Comparison of ENCODE assay signal across 1 cellular context in the genomic region with DNA sequence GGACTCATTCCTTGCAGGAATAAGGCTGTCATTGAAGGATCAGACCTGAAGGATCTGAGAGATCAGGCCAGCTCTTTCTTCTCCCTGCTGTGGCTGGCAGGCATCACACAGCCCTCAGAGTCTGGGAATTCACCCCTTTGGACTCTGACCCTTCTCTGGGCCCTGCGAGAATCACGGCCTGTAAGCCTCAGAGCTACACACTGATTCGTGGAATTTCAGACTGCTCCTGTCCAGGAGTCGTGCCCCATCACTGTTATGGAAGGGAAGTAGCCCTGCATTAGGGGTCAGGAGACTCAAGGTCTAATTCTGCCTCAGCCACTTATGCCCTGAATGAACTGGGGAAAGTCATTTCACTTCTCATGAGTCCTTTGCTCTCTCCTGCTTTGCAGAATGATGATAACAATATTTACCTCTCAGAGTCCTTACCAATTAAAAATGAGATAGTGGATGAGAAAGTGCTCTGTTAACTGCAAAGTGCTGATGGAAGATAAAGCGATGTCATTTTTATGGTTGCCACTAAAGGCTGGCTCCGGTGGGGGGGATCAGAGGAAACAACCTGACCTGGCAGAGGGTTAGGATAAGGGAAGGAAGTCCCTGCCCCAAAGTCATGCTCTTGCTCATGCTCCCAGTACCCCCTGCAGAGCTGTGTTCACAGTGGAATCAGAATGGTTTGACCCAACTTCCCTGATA.
TF ChIP-seq lines count a peak whose summit lies in the region.

No MANE protein-coding gene starts in this region.

TF ChIP-seq in HEK293, 187 proteins besides CTCF, POLR2A, EP300 and RAD21 (continued from another document and continues in another):
- TF ChIP-seq, protein P1, sequence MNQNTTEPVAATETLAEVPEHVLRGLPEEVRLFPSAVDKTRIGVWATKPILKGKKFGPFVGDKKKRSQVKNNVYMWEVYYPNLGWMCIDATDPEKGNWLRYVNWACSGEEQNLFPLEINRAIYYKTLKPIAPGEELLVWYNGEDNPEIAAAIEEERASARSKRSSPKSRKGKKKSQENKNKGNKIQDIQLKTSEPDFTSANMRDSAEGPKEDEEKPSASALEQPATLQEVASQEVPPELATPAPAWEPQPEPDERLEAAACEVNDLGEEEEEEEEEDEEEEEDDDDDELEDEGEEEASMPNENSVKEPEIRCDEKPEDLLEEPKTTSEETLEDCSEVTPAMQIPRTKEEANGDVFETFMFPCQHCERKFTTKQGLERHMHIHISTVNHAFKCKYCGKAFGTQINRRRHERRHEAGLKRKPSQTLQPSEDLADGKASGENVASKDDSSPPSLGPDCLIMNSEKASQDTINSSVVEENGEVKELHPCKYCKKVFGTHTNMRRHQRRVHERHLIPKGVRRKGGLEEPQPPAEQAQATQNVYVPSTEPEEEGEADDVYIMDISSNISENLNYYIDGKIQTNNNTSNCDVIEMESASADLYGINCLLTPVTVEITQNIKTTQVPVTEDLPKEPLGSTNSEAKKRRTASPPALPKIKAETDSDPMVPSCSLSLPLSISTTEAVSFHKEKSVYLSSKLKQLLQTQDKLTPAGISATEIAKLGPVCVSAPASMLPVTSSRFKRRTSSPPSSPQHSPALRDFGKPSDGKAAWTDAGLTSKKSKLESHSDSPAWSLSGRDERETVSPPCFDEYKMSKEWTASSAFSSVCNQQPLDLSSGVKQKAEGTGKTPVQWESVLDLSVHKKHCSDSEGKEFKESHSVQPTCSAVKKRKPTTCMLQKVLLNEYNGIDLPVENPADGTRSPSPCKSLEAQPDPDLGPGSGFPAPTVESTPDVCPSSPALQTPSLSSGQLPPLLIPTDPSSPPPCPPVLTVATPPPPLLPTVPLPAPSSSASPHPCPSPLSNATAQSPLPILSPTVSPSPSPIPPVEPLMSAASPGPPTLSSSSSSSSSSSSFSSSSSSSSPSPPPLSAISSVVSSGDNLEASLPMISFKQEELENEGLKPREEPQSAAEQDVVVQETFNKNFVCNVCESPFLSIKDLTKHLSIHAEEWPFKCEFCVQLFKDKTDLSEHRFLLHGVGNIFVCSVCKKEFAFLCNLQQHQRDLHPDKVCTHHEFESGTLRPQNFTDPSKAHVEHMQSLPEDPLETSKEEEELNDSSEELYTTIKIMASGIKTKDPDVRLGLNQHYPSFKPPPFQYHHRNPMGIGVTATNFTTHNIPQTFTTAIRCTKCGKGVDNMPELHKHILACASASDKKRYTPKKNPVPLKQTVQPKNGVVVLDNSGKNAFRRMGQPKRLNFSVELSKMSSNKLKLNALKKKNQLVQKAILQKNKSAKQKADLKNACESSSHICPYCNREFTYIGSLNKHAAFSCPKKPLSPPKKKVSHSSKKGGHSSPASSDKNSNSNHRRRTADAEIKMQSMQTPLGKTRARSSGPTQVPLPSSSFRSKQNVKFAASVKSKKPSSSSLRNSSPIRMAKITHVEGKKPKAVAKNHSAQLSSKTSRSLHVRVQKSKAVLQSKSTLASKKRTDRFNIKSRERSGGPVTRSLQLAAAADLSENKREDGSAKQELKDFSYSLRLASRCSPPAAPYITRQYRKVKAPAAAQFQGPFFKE (tag by site-specific recombination; IDR thresholded peaks at IDR 0.05; ENCODE audit: borderline replicate concordance), result no peak
- TF ChIP-seq, protein P2, sequence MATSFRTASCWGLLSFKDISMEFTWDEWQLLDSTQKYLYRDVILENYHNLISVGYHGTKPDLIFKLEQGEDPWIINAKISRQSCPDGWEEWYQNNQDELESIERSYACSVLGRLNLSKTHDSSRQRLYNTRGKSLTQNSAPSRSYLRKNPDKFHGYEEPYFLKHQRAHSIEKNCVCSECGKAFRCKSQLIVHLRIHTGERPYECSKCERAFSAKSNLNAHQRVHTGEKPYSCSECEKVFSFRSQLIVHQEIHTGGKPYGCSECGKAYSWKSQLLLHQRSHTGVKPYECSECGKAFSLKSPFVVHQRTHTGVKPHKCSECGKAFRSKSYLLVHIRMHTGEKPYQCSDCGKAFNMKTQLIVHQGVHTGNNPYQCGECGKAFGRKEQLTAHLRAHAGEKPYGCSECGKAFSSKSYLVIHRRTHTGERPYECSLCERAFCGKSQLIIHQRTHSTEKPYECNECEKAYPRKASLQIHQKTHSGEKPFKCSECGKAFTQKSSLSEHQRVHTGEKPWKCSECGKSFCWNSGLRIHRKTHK (tag by site-specific recombination; IDR thresholded peaks at IDR 0.05), result no peak
- TF ChIP-seq ZEB2 (tag by site-specific recombination; IDR thresholded peaks at IDR 0.05), result no peak
- no peak; the same call in 1 of the 2 replicates for TF ChIP-seq ZBTB17 (tag by site-specific recombination; IDR thresholded peaks at IDR 0.05)
- TF ChIP-seq, protein P3, sequence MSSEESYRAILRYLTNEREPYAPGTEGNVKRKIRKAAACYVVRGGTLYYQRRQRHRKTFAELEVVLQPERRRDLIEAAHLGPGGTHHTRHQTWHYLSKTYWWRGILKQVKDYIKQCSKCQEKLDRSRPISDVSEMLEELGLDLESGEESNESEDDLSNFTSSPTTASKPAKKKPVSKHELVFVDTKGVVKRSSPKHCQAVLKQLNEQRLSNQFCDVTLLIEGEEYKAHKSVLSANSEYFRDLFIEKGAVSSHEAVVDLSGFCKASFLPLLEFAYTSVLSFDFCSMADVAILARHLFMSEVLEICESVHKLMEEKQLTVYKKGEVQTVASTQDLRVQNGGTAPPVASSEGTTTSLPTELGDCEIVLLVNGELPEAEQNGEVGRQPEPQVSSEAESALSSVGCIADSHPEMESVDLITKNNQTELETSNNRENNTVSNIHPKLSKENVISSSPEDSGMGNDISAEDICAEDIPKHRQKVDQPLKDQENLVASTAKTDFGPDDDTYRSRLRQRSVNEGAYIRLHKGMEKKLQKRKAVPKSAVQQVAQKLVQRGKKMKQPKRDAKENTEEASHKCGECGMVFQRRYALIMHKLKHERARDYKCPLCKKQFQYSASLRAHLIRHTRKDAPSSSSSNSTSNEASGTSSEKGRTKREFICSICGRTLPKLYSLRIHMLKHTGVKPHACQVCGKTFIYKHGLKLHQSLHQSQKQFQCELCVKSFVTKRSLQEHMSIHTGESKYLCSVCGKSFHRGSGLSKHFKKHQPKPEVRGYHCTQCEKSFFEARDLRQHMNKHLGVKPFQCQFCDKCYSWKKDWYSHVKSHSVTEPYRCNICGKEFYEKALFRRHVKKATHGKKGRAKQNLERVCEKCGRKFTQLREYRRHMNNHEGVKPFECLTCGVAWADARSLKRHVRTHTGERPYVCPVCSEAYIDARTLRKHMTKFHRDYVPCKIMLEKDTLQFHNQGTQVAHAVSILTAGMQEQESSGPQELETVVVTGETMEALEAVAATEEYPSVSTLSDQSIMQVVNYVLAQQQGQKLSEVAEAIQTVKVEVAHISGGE (tag by site-specific recombination; conservative IDR thresholded peaks at IDR 0.05; ENCODE audit: low read depth), result no peak
- TF ChIP-seq KLF10 (tag by site-specific recombination; IDR thresholded peaks at IDR 0.05), result no peak
- no peak for TF ChIP-seq ZNF624 (tag by site-specific recombination; IDR thresholded peaks at IDR 0.05)
- TF ChIP-seq TRIM28 (IDR thresholded peaks at IDR 0.05; ENCODE audit: borderline replicate concordance, low read length), result peak; percentile 23; the same call in 1 of the 2 replicates
- TF ChIP-seq, protein P4, sequence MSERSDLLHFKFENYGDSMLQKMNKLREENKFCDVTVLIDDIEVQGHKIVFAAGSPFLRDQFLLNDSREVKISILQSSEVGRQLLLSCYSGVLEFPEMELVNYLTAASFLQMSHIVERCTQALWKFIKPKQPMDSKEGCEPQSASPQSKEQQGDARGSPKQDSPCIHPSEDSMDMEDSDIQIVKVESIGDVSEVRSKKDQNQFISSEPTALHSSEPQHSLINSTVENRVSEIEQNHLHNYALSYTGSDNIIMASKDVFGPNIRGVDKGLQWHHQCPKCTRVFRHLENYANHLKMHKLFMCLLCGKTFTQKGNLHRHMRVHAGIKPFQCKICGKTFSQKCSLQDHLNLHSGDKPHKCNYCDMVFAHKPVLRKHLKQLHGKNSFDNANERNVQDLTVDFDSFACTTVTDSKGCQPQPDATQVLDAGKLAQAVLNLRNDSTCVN (tag by site-specific recombination; optimal IDR thresholded peaks at IDR 0.05), result no peak
- no peak for TF ChIP-seq YY2 (tag by site-specific recombination; IDR thresholded peaks at IDR 0.05)
- TF ChIP-seq ZNF426 (tag by site-specific recombination; IDR thresholded peaks at IDR 0.05), result no peak
- TF ChIP-seq, protein P5, sequence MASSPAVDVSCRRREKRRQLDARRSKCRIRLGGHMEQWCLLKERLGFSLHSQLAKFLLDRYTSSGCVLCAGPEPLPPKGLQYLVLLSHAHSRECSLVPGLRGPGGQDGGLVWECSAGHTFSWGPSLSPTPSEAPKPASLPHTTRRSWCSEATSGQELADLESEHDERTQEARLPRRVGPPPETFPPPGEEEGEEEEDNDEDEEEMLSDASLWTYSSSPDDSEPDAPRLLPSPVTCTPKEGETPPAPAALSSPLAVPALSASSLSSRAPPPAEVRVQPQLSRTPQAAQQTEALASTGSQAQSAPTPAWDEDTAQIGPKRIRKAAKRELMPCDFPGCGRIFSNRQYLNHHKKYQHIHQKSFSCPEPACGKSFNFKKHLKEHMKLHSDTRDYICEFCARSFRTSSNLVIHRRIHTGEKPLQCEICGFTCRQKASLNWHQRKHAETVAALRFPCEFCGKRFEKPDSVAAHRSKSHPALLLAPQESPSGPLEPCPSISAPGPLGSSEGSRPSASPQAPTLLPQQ (tag by site-specific recombination; IDR thresholded peaks at IDR 0.05), result no peak
- peak; percentile 38; the same call in 1 of the 2 replicates for TF ChIP-seq GLI2 (tag by site-specific recombination; IDR thresholded peaks at IDR 0.05; ENCODE audit: borderline replicate concordance, low read depth)
- no peak for TF ChIP-seq GLIS2 (tag by site-specific recombination; IDR thresholded peaks at IDR 0.05)
- no peak for TF ChIP-seq ZFP3 (tag by site-specific recombination; IDR thresholded peaks at IDR 0.05; ENCODE audit: low read depth)
- no peak for TF ChIP-seq ZNF155 (tag by site-specific recombination; IDR thresholded peaks at IDR 0.05)
- no peak for TF ChIP-seq ZNF311 (tag by site-specific recombination; IDR thresholded peaks at IDR 0.05; ENCODE audit: borderline replicate concordance)
- no peak for TF ChIP-seq ZNF658 (tag by site-specific recombination; IDR thresholded peaks at IDR 0.05)
- no peak for TF ChIP-seq ZNF223 (tag by site-specific recombination; IDR thresholded peaks at IDR 0.05)
- TF ChIP-seq, protein P6, sequence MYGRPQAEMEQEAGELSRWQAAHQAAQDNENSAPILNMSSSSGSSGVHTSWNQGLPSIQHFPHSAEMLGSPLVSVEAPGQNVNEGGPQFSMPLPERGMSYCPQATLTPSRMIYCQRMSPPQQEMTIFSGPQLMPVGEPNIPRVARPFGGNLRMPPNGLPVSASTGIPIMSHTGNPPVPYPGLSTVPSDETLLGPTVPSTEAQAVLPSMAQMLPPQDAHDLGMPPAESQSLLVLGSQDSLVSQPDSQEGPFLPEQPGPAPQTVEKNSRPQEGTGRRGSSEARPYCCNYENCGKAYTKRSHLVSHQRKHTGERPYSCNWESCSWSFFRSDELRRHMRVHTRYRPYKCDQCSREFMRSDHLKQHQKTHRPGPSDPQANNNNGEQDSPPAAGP (tag by site-specific recombination; IDR thresholded peaks at IDR 0.05), result peak; percentile 85
- no peak for TF ChIP-seq ZNF354C (tag by site-specific recombination; IDR thresholded peaks at IDR 0.05; ENCODE audit: borderline replicate concordance, low read depth)
- TF ChIP-seq, protein P7, sequence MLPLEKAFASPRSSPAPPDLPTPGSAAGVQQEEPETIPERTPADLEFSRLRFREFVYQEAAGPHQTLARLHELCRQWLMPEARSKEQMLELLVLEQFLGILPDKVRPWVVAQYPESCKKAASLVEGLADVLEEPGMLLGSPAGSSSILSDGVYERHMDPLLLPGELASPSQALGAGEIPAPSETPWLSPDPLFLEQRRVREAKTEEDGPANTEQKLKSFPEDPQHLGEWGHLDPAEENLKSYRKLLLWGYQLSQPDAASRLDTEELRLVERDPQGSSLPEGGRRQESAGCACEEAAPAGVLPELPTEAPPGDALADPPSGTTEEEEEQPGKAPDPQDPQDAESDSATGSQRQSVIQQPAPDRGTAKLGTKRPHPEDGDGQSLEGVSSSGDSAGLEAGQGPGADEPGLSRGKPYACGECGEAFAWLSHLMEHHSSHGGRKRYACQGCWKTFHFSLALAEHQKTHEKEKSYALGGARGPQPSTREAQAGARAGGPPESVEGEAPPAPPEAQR (tag by site-specific recombination; IDR thresholded peaks at IDR 0.05), result no peak
- no peak for TF ChIP-seq ZBTB48 (tag by site-specific recombination; IDR thresholded peaks at IDR 0.05)
- TF ChIP-seq ZNF792 (tag by site-specific recombination; IDR thresholded peaks at IDR 0.05), result no peak
- no peak for TF ChIP-seq ZNF211 (tag by site-specific recombination; IDR thresholded peaks at IDR 0.05; ENCODE audit: low read depth)
- TF ChIP-seq, protein P8, sequence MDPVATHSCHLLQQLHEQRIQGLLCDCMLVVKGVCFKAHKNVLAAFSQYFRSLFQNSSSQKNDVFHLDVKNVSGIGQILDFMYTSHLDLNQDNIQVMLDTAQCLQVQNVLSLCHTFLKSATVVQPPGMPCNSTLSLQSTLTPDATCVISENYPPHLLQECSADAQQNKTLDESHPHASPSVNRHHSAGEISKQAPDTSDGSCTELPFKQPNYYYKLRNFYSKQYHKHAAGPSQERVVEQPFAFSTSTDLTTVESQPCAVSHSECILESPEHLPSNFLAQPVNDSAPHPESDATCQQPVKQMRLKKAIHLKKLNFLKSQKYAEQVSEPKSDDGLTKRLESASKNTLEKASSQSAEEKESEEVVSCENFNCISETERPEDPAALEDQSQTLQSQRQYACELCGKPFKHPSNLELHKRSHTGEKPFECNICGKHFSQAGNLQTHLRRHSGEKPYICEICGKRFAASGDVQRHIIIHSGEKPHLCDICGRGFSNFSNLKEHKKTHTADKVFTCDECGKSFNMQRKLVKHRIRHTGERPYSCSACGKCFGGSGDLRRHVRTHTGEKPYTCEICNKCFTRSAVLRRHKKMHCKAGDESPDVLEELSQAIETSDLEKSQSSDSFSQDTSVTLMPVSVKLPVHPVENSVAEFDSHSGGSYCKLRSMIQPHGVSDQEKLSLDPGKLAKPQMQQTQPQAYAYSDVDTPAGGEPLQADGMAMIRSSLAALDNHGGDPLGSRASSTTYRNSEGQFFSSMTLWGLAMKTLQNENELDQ (tag by site-specific recombination; IDR thresholded peaks at IDR 0.05; ENCODE audit: low read depth), result no peak
- no peak for TF ChIP-seq ZNF433 (tag by site-specific recombination; IDR thresholded peaks at IDR 0.05; ENCODE audit: low read depth)
- no peak for TF ChIP-seq ZNF10 (tag by site-specific recombination; IDR thresholded peaks at IDR 0.05)
- TF ChIP-seq ZNF571 (tag by site-specific recombination; IDR thresholded peaks at IDR 0.05), result no peak
- TF ChIP-seq, protein P9, sequence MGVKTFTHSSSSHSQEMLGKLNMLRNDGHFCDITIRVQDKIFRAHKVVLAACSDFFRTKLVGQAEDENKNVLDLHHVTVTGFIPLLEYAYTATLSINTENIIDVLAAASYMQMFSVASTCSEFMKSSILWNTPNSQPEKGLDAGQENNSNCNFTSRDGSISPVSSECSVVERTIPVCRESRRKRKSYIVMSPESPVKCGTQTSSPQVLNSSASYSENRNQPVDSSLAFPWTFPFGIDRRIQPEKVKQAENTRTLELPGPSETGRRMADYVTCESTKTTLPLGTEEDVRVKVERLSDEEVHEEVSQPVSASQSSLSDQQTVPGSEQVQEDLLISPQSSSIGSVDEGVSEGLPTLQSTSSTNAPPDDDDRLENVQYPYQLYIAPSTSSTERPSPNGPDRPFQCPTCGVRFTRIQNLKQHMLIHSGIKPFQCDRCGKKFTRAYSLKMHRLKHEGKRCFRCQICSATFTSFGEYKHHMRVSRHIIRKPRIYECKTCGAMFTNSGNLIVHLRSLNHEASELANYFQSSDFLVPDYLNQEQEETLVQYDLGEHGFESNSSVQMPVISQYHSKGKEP (tag by site-specific recombination; IDR thresholded peaks at IDR 0.05), result peak; percentile 38; the same call in 1 of the 2 replicates
- TF ChIP-seq KLF9 (tag by site-specific recombination; IDR thresholded peaks at IDR 0.05; ENCODE audit: low read depth), result no peak
- 0 out of 2 replicates have a peak, but pooled peaks have one; percentile 45 for TF ChIP-seq ZNF629 (tag by site-specific recombination; IDR thresholded peaks at IDR 0.05)
- TF ChIP-seq ZNF114 (tag by site-specific recombination; IDR thresholded peaks at IDR 0.05), result no peak
